ENCODE assay signal across 8 cellular contexts in the genomic region with DNA sequence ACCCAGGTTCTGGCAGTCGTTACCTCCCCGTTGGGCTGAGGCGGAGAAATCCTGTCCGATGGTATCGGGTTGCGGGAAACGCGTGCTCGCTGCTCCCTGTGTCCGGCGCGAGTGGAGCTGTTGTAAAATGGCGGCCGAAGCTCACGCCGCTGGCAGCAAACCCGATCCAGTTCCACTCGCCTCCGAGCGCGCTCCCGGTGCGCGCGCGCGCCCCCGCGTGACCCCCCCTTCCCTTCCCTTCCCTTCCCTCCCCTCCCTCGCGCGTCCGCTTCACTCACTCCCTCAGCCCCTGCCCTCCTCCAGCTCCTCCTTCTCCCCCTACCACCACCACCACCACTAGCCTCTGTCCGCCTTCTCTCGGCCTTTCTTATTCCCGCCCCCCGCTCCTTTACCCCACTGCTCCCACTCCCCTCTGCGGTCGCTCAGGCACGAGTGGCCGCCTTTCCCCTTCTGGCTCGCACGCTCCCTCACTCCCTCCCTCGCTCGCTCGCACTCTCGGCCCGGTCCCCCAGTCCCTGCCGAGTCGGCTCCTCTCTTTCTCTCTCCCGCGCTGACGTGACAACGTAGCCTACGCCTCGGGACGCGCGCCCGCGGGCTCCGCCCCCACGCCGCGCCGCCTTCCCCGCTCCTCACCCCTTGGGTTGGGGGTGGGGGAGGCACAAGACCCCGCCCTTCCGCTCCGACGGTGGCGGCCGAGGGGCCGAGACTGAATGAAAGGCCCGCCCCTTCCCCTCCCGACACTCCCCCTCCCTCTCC.
DNase-seq lines count a peak whose midpoint lies in the region; ATAC-seq and TF ChIP-seq lines count a peak whose summit lies in the region.

A gene (minus strand): TSS at position 113 of the 756 bp plus-strand sequence. CDS start 1,447 bp downstream, outside the sequence.

- ATAC-seq in GM19043 (IDR thresholded peaks at IDR 0.05; ENCODE audit: low read depth, unreplicated experiment) (peak; percentile 70), HG03354 (IDR thresholded peaks at IDR 0.05; ENCODE audit: poor library complexity, severe bottlenecking, unreplicated experiment) (peak; percentile 75)

- peak within 1 kb of the TSS; percentile 99 for H3K4me3 ChIP-seq in AG10803 (ENCODE audit: low read length)

- no peak for TF ChIP-seq CTCF in AG10803 (conservative IDR thresholded peaks at IDR 0.05; ENCODE audit: low read length)

- DNase-seq in AG10803 (ENCODE audit: low read depth) (peak; percentile 99), NCI-H446 (lab: John Stamatoyannopoulos, UW) (peak; percentile 90 to 97), iris pigment epithelial cell (ENCODE audit: low read depth) (peak; percentile 98)
- DNase-seq in activated CD4-positive, CD25-positive, alpha-beta regulatory T cell treated with anti-CD3 and anti-CD28 coated beads, Interleukin-2, amount 50 U/mL, for 16 hours (ENCODE audit: low read depth, low spot score): peak; percentile 96
- DNase-seq in central memory CD4-positive, alpha-beta T cell: peak; percentile 99
- DNase-seq in stimulated activated CD4-positive, alpha-beta T cell treated with anti-CD3 and anti-CD28 coated beads, Interleukin-12 subunit alpha, Interleukin-12 subunit beta, amount 100 ng/mL, for 24 hours (ENCODE audit: low read depth in 2 of 2): peak; percentile 98

Comparison
In these comparisons a context has a peak if more than half of its experiments do, and no peak if none do; other contexts are left out.
1. Peak in every context shown above with its lines: DNase-seq, ATAC-seq and H3K4me3 ChIP-seq.